ENCODE assay signal across 16 cellular contexts in the genomic region with DNA sequence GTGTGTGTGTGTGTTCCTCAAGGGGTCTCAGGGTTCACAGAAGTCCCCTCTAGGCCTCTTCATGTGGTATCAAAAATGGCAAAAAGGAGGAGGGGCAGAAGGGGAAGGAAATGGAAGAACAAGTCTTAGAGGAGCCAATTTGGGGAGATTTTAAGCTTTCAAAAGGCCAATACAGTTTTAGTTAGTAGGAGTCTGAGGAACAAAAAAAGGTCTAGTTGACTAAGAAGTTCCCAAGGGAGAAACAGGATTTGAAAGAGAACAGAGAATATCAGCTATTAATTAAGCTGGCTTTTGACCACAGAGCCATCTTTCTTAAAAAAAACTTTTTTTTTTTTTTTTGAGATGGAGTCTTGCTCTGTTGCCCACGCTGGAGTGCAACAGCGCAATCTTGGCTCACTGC. TPM values are rescaled to one million over a fixed set of nuclear protein-coding genes. Genes with fewer than 3 reads are reported as not detected.
DNase-seq lines count a peak whose midpoint lies in the region; ATAC-seq and TF ChIP-seq lines count a peak whose summit lies in the region.
"Had no signal": no experiment of that assay in that cellular context is flagged by ENCODE, and none has a peak within 500 bp of the region (broad histone marks: within the 10 kb centered on the region; RNA-seq: fewer than 3 reads in every experiment).

No MANE protein-coding gene starts in this region.

- H3K9ac ChIP-seq in Loucy (ENCODE audit: low read depth, low read length, poor library complexity, severe bottlenecking): no peak overlapping the region

- H3K36me3 Mint-ChIP-seq in activated T-cell treated with anti-CD3 and anti-CD28 coated beads, Interleukin-2, amount 50 U/mL, for 4 hours (ENCODE audit: insufficient read depth): peaks cover 13% of the 10 kb centered on the region
- H3K36me3 Mint-ChIP-seq in activated naive CD8-positive, alpha-beta T cell treated with anti-CD3 and anti-CD28 coated beads for 36 hours: peaks cover 19% of the 10 kb centered on the region

- no peaks in the 10 kb centered on the region for H3K27me3 Mint-ChIP-seq in activated T-cell treated with anti-CD3 and anti-CD28 coated beads, Interleukin-2, amount 50 U/mL, for 4 hours (ENCODE audit: low read depth)
- H3K27me3 Mint-ChIP-seq in activated naive CD8-positive, alpha-beta T cell treated with anti-CD3 and anti-CD28 coated beads for 36 hours: no peaks in the 10 kb centered on the region

- TF ChIP-seq CTCF in Loucy (conservative IDR thresholded peaks at IDR 0.05; ENCODE audit: low read length) (no peak), osteoblast (IDR thresholded peaks at IDR 0.05; ENCODE audit: extremely low read depth, low read depth, low read length) (no peak)

- no peaks in the 10 kb centered on the region for H3F3A ChIP-seq in Loucy (ENCODE audit: low read depth)

- H3K4me3 Mint-ChIP-seq in activated T-cell treated with anti-CD3 and anti-CD28 coated beads, Interleukin-2, amount 50 U/mL, for 4 hours: peak overlapping the region; percentile 37
- peak overlapping the region; percentile 64 for H3K4me3 Mint-ChIP-seq in activated naive CD8-positive, alpha-beta T cell treated with anti-CD3 and anti-CD28 coated beads for 36 hours

- no peak for ATAC-seq in activated T-cell treated with anti-CD3 and anti-CD28 coated beads, Interleukin-2, amount 50 U/mL, for 4 hours
- ATAC-seq in HG03039 (IDR thresholded peaks at IDR 0.05; ENCODE audit: unreplicated experiment) (no peak), GM18858 (IDR thresholded peaks at IDR 0.05; ENCODE audit: unreplicated experiment) (no peak)
- ATAC-seq: left lung, SK-N-SH treated with all-trans-retinoic acid at 6 μM for 48 hours had no signal

- H3K4me1 Mint-ChIP-seq in activated T-cell treated with anti-CD3 and anti-CD28 coated beads, Interleukin-2, amount 50 U/mL, for 4 hours (ENCODE audit: low read depth): peaks cover 78% of the 10 kb centered on the region
- peaks cover 55% of the 10 kb centered on the region for H3K4me1 Mint-ChIP-seq in activated naive CD8-positive, alpha-beta T cell treated with anti-CD3 and anti-CD28 coated beads for 36 hours

- no peak for DNase-seq in activated T-cell treated with anti-CD3 and anti-CD28 coated beads, Interleukin-2, amount 50 U/mL, for 4 hours
- DNase-seq in activated T-cell treated with anti-CD3 and anti-CD28 coated beads for 4 hours: no peak
- no peak for DNase-seq in activated naive CD8-positive, alpha-beta T cell treated with anti-CD3 and anti-CD28 coated beads for 36 hours
- peak; percentile 13 for DNase-seq in osteoblast (ENCODE audit: insufficient read length, low spot score, missing footprints)
- DNase-seq in dedifferentiated amniotic fluid mesenchymal stem cell (ENCODE audit: extremely low spot score): no peak
- DNase-seq: activated gamma-delta T cell, COR-L47, KBM-7, left lung, NCI-H1092, NCI-H2081, thyroid gland had no signal

- H3K4me1 ChIP-seq in Loucy (ENCODE audit: insufficient read depth, low read length, poor library complexity, severe bottlenecking) (peaks cover 56% of the 10 kb centered on the region), osteoblast (ENCODE audit: insufficient read depth, low read length) (no peaks in the 10 kb centered on the region)
- H3K4me1 ChIP-seq: thyroid gland had no signal

- H3K9me2 ChIP-seq in Loucy (replicated peaks; ENCODE audit: low read depth, low read length): no peaks in the 10 kb centered on the region

- H3K27ac Mint-ChIP-seq in activated naive CD8-positive, alpha-beta T cell treated with anti-CD3 and anti-CD28 coated beads for 36 hours: peak overlapping the region; percentile 22

- H3K79me2 ChIP-seq in Loucy (ENCODE audit: insufficient read depth, low read length): peaks cover 91% of the 10 kb centered on the region
- H3K79me2 ChIP-seq in osteoblast (ENCODE audit: insufficient read depth, low read length): no peaks in the 10 kb centered on the region

- H3K4me3 ChIP-seq in Loucy (ENCODE audit: low read length, poor library complexity, severe bottlenecking) (peak overlapping the region; percentile 12), osteoblast (ENCODE audit: insufficient read depth, low read length) (no peak overlapping the region)
- H3K4me3 ChIP-seq: left lung, thyroid gland had no signal

- H3K27me3 ChIP-seq in Loucy (ENCODE audit: insufficient read depth, low read length, poor library complexity, severe bottlenecking): no peaks in the 10 kb centered on the region
- peaks cover 3% of the 10 kb centered on the region for H3K27me3 ChIP-seq in osteoblast (ENCODE audit: insufficient read depth, low read length)
- H3K27me3 ChIP-seq: left lung, thyroid gland had no signal

- no peaks in the 10 kb centered on the region for H3K9me3 Mint-ChIP-seq in activated T-cell treated with anti-CD3 and anti-CD28 coated beads, Interleukin-2, amount 50 U/mL, for 4 hours
- no peaks in the 10 kb centered on the region for H3K9me3 Mint-ChIP-seq in activated naive CD8-positive, alpha-beta T cell treated with anti-CD3 and anti-CD28 coated beads for 36 hours

- H3K4me2 ChIP-seq in Loucy (ENCODE audit: low read depth, low read length, poor library complexity, severe bottlenecking) (peak overlapping the region; percentile 70), osteoblast (ENCODE audit: insufficient read depth, low read length) (no peak overlapping the region)

- no peaks in the 10 kb centered on the region for H3K9me3 ChIP-seq in Loucy (ENCODE audit: insufficient read depth, low read depth, low read length)
- no peaks in the 10 kb centered on the region for H3K9me3 ChIP-seq in osteoblast (ENCODE audit: low read depth, low read length)
- H3K9me3 ChIP-seq: left lung, thyroid gland had no signal

- H2AFZ ChIP-seq in Loucy (ENCODE audit: low read length) (no peak overlapping the region), osteoblast (ENCODE audit: low read length) (no peak overlapping the region)

- H3K36me3 ChIP-seq in Loucy (ENCODE audit: insufficient read depth, low read length) (no peaks in the 10 kb centered on the region), osteoblast (ENCODE audit: insufficient read depth, low read length) (no peaks in the 10 kb centered on the region)
- H3K36me3 ChIP-seq: left lung, thyroid gland had no signal

- H4K20me1 ChIP-seq in Loucy (ENCODE audit: insufficient read depth, low read length, poor library complexity, severe bottlenecking): peaks cover 5% of the 10 kb centered on the region
- H4K20me1 ChIP-seq in osteoblast (ENCODE audit: insufficient read depth, low read length): no peaks in the 10 kb centered on the region

- H3K27ac ChIP-seq in osteoblast (ENCODE audit: low read depth, low read length): no peak overlapping the region
- H3K27ac ChIP-seq: left lung, thyroid gland had no signal

RNA-seq across cellular contexts. Expression of gene RNF125, which starts 7.1 kb away (rescaled TPM):
- 10 to 100 TPM; 16.0 to 29.3 (median 16.8) TPM for total RNA-seq in activated T-cell treated with anti-CD3 and anti-CD28 coated beads, Interleukin-2, amount 50 U/mL, for 4 hours
- total RNA-seq in activated naive CD8-positive, alpha-beta T cell treated with anti-CD3 and anti-CD28 coated beads for 36 hours: 10 to 100 TPM; 11.6 to 11.8 TPM
- total RNA-seq in osteoblast: under 0.01 and 0.59 TPM in 2 replicates
